In the genomic region with DNA sequence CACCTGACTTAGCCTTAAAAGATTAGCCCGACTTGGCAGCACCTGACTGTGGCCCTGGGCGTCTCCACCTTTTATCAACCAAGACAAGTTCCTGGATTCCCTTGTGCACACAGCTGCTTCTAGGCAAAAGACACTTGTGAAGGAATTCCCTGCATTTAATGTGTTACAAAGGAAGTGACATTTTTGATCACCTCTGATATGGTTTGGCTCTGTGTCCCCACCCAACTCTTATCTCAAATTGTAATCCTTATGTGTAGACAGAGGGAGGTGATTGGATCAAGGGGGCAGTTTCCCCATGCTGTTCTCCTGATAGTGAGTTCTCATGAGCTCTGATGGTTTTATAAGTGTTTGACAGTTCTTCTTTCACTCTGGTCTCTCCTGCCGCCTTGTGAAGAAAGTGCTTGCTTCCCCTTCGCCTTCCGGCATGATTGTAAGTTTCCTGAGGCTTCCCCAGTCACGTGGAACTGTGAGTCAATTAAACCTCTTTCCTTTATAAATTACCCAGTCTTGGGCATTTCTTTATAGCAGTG, we compare ENCODE assay signal across 10 cellular contexts. TPM values are rescaled to one million over a fixed set of nuclear protein-coding genes. Genes with fewer than 3 reads are reported as not detected.
DNase-seq lines count a peak whose midpoint lies in the region; ATAC-seq and TF ChIP-seq lines count a peak whose summit lies in the region.
"Had no signal": no experiment of that assay in that cellular context is flagged by ENCODE, and none has a peak within 500 bp of the region (broad histone marks: within the 10 kb centered on the region; RNA-seq: fewer than 3 reads in every experiment).

No MANE protein-coding gene starts in this region.

- H3K9me3 ChIP-seq in CD8-positive, alpha-beta memory T cell (ENCODE audit: low read length) = no peaks in the 10 kb centered on the region
- H3K9me3 ChIP-seq in muscle layer of duodenum (ENCODE audit: control insufficient read depth in 1 of 2, low read length in 2 of 2) = no peaks in the 10 kb centered on the region
- H3K9me3 ChIP-seq: ascending aorta had no signal

- CTCF ChIA-PET in CD8-positive, alpha-beta memory T cell (lab: Charles Lee) = interaction anchor here (0.9 to 2.1 kb wide), 7 partner anchors 17 to 270 kb away, joined by 3 to 6 read pairs (median 4); no protein-coding TSS in a partner anchor

- TF ChIP-seq CTCF in KMS-11 (conservative IDR thresholded peaks at IDR 0.05; ENCODE audit: low read depth, low read length) = no peak
- TF ChIP-seq CTCF in HFFc6 (IDR thresholded peaks at IDR 0.05) = no peak

- no peaks in the 10 kb centered on the region for H3K36me3 ChIP-seq in CD8-positive, alpha-beta memory T cell (ENCODE audit: insufficient read depth, low read length)
- H3K36me3 ChIP-seq in KMS-11 (ENCODE audit: insufficient read depth) (no peaks in the 10 kb centered on the region), muscle layer of duodenum (ENCODE audit: control insufficient read depth in 1 of 2, insufficient read depth in 2 of 2, low read length in 2 of 2) (no peaks in the 10 kb centered on the region)
- H3K36me3 ChIP-seq: ascending aorta had no signal

- H3K27me3 ChIP-seq in CD8-positive, alpha-beta memory T cell (ENCODE audit: insufficient read depth, low read length, poor library complexity, severe bottlenecking) = no peaks in the 10 kb centered on the region
- no peaks in the 10 kb centered on the region for H3K27me3 ChIP-seq in KMS-11 (ENCODE audit: insufficient read depth, low read depth)
- H3K27me3 ChIP-seq in muscle layer of duodenum (ENCODE audit: low read depth, low read length) = no peaks in the 10 kb centered on the region
- H3K27me3 ChIP-seq: ascending aorta had no signal

- H4K20me1 ChIP-seq in KMS-11 (ENCODE audit: insufficient read depth) = no peaks in the 10 kb centered on the region

- no peak for ATAC-seq in GM21717 (IDR thresholded peaks at IDR 0.05; ENCODE audit: unreplicated experiment)
- ATAC-seq in GM18861 (IDR thresholded peaks at IDR 0.05; ENCODE audit: unreplicated experiment) = no peak
- no peak for ATAC-seq in left lobe of liver

- H3K27ac ChIP-seq in CD8-positive, alpha-beta memory T cell (ENCODE audit: low read depth, low read length) = no peak overlapping the region
- H3K27ac ChIP-seq in KMS-11 = no peak overlapping the region
- peak overlapping the region; percentile 81 for H3K27ac ChIP-seq in muscle layer of duodenum (ENCODE audit: low read length)
- H3K27ac ChIP-seq: ascending aorta had no signal

- H3K4me1 Mint-ChIP-seq in CD8-positive, alpha-beta memory T cell = peaks cover 57 to 70% (median 68%) of the 10 kb centered on the region in 3 donors
- peaks cover 45% of the 10 kb centered on the region for H3K4me1 Mint-ChIP-seq in activated T-helper 2 cell treated with anti-CD3 and anti-CD28 coated beads, Interferon-gamma antibody, Interleukin-2, Interleukin-4, amounts not matched to agents 10 μg/mL and 5 μg/mL and 100 μg/mL, durations not matched to agents 14 hours and 24 hours and 36 hours (ENCODE audit: low read depth)
- peaks cover 66% of the 10 kb centered on the region for H3K4me1 Mint-ChIP-seq in HFFc6 (ENCODE audit: low read depth)

- intact Hi-C loops in activated T-helper 2 cell treated with anti-CD3 and anti-CD28 coated beads, Interferon-gamma antibody, Interleukin-2, Interleukin-4, amounts not matched to agents 10 μg/mL and 5 μg/mL and 100 μg/mL, durations not matched to agents 14 hours and 24 hours and 36 hours (cut with micrococcal nuclease) = loop anchor here (10.0 kb wide), 1 partner anchor 101 kb away; no protein-coding TSS in a partner anchor

- no peaks in the 10 kb centered on the region for H3K9me3 Mint-ChIP-seq in CD8-positive, alpha-beta memory T cell
- H3K9me3 Mint-ChIP-seq in activated T-helper 2 cell treated with anti-CD3 and anti-CD28 coated beads, Interferon-gamma antibody, Interleukin-2, Interleukin-4, amounts not matched to agents 10 μg/mL and 5 μg/mL and 100 μg/mL, durations not matched to agents 14 hours and 24 hours and 36 hours = peaks cover 18% of the 10 kb centered on the region
- peaks cover 19% of the 10 kb centered on the region for H3K9me3 Mint-ChIP-seq in HFFc6

- peaks cover 4 to 8% (median 5%) of the 10 kb centered on the region in 3 donors for H3K36me3 Mint-ChIP-seq in CD8-positive, alpha-beta memory T cell
- peaks cover 19% of the 10 kb centered on the region for H3K36me3 Mint-ChIP-seq in activated T-helper 2 cell treated with anti-CD3 and anti-CD28 coated beads, Interferon-gamma antibody, Interleukin-2, Interleukin-4, amounts not matched to agents 10 μg/mL and 5 μg/mL and 100 μg/mL, durations not matched to agents 14 hours and 24 hours and 36 hours (ENCODE audit: low read depth)
- H3K36me3 Mint-ChIP-seq in HFFc6 (ENCODE audit: low read depth) = peaks cover 16% of the 10 kb centered on the region

- no peaks in the 10 kb centered on the region for H3K27me3 Mint-ChIP-seq in CD8-positive, alpha-beta memory T cell
- no peaks in the 10 kb centered on the region for H3K27me3 Mint-ChIP-seq in activated T-helper 2 cell treated with anti-CD3 and anti-CD28 coated beads, Interferon-gamma antibody, Interleukin-2, Interleukin-4, amounts not matched to agents 10 μg/mL and 5 μg/mL and 100 μg/mL, durations not matched to agents 14 hours and 24 hours and 36 hours (ENCODE audit: low read depth)
- no peaks in the 10 kb centered on the region; the same call in 1 of the 2 replicates for H3K27me3 Mint-ChIP-seq in HFFc6 (ENCODE audit: insufficient read depth)

- H3K4me3 ChIP-seq in CD8-positive, alpha-beta memory T cell (ENCODE audit: low read length) = no peak overlapping the region
- no peak overlapping the region for H3K4me3 ChIP-seq in KMS-11 (IDR thresholded peaks at IDR 0.05; ENCODE audit: insufficient read depth, low read depth, low read length)
- H3K4me3 ChIP-seq in muscle layer of duodenum (ENCODE audit: low read depth in 1 of 2, low read length in 2 of 2) = no peak overlapping the region
- H3K4me3 ChIP-seq: ascending aorta had no signal

- peaks cover 22% of the 10 kb centered on the region for H3K79me2 ChIP-seq in KMS-11 (ENCODE audit: insufficient read depth, low read depth)

- no peak overlapping the region for H3K9ac ChIP-seq in KMS-11

- peaks cover 51% of the 10 kb centered on the region for H3K4me1 ChIP-seq in CD8-positive, alpha-beta memory T cell (ENCODE audit: insufficient read depth, low read length)
- H3K4me1 ChIP-seq in KMS-11 (ENCODE audit: low read depth, poor library complexity, severe bottlenecking) (peaks cover 47% of the 10 kb centered on the region), muscle layer of duodenum (ENCODE audit: control insufficient read depth in 1 of 2, insufficient read depth in 2 of 2, low read length in 2 of 2) (peaks cover 6 to 11% of the 10 kb centered on the region in 2 donors)
- H3K4me1 ChIP-seq: ascending aorta had no signal

- no peak overlapping the region for H2AFZ ChIP-seq in KMS-11 (ENCODE audit: low read depth)

- H3K27ac Mint-ChIP-seq in CD8-positive, alpha-beta memory T cell = peak overlapping the region in 7 of 8 donors; percentile 35 to 98 (median 69)
- H3K27ac Mint-ChIP-seq in activated T-helper 2 cell treated with anti-CD3 and anti-CD28 coated beads, Interferon-gamma antibody, Interleukin-2, Interleukin-4, amounts not matched to agents 10 μg/mL and 5 μg/mL and 100 μg/mL, durations not matched to agents 14 hours and 24 hours and 36 hours = peak overlapping the region; percentile 57
- no peak overlapping the region for H3K27ac Mint-ChIP-seq in HFFc6

- H3K4me2 ChIP-seq in KMS-11 = peak overlapping the region; percentile 76

- no peak for DNase-seq in CD8-positive, alpha-beta memory T cell
- no peak for DNase-seq in activated T-helper 2 cell treated with anti-CD3 and anti-CD28 coated beads, Interferon-gamma antibody, Interleukin-2, Interleukin-4, amounts not matched to agents 10 μg/mL and 5 μg/mL and 100 μg/mL, durations not matched to agents 14 hours and 24 hours and 36 hours (ENCODE audit: low spot score)
- DNase-seq in HFFc6 (no peak), left lobe of liver (ENCODE audit: low spot score) (no peak)
- DNase-seq: posterior cingulate gyrus had no signal

- POLR2A ChIA-PET in CD8-positive, alpha-beta memory T cell (lab: Charles Lee) = interaction anchor here (0.9 kb wide), 2 partner anchors 32 to 270 kb away, joined by 3 to 4 read pairs; a partner anchor contains a TSS

- peak overlapping the region; percentile 29 to 97 (median 56) for H3K4me3 Mint-ChIP-seq in CD8-positive, alpha-beta memory T cell
- no peak overlapping the region for H3K4me3 Mint-ChIP-seq in activated T-helper 2 cell treated with anti-CD3 and anti-CD28 coated beads, Interferon-gamma antibody, Interleukin-2, Interleukin-4, amounts not matched to agents 10 μg/mL and 5 μg/mL and 100 μg/mL, durations not matched to agents 14 hours and 24 hours and 36 hours (ENCODE audit: low read depth)
- H3K4me3 Mint-ChIP-seq in HFFc6 = no peak overlapping the region

RNA-seq across cellular contexts. Expression of a gene that starts 2.6 kb away (rescaled TPM):
- total RNA-seq in CD8-positive, alpha-beta memory T cell = 10 to 100 TPM; 17.2 to 18.7 TPM
- polyA plus RNA-seq in CD8-positive, alpha-beta memory T cell = 4.4 TPM
- total RNA-seq in activated T-helper 2 cell treated with anti-CD3 and anti-CD28 coated beads, Interferon-gamma antibody, Interleukin-2, Interleukin-4, amounts not matched to agents 10 μg/mL and 5 μg/mL and 100 μg/mL, durations not matched to agents 14 hours and 24 hours and 36 hours = 8.1 and 12.2 TPM in 2 replicates
- total RNA-seq in HFFc6 (2021; fragmentation: NEBNext Ultra II Directional; extraction: Animal tissue kit (Norgen Biotek cat#: 25700)) = 10 to 100 TPM; 19.5 to 25.9 (median 22.3) TPM
- 28.2 TPM for total RNA-seq in left lobe of liver

Comparison
In these comparisons a context has a peak if more than half of its experiments do, and no peak if none do; other contexts are left out.
1. H3K4me3 Mint-ChIP-seq: peak in CD8-positive, alpha-beta memory T cell (7 of 7); none in activated T-helper 2 cell treated with anti-CD3 and anti-CD28 coated beads, Interferon-gamma antibody, Interleukin-2, Interleukin-4, amounts not matched to agents 10 μg/mL and 5 μg/mL and 100 μg/mL, durations not matched to agents 14 hours and 24 hours and 36 hours (single experiment) and HFFc6 (single experiment).